ENCODE assay signal across 1 cellular context in genomic region chr14:97177635-97178034, GRCh38.
TF ChIP-seq lines count a peak whose summit lies in the region.

No MANE protein-coding gene starts in this region.

TF ChIP-seq in GM12878, 131 proteins besides CTCF, POLR2A, EP300 and RAD21 (continued from another document):
- TF ChIP-seq SKIL (IDR thresholded peaks at IDR 0.05; ENCODE audit: low read depth, poor library complexity, severe bottlenecking) (no peak), RUNX3 (IDR thresholded peaks at IDR 0.05; ENCODE audit: low read length) (peak; percentile 23; the same call in 1 of the 2 replicates), ETV6 (conservative IDR thresholded peaks at IDR 0.05 in 1 of 2, IDR thresholded peaks at IDR 0.05 in 1 of 2; ENCODE audit: borderline replicate concordance in 1 of 2, low read depth in 1 of 2) (peak in 1 of 2 experiments; percentile 89; a peak in 2 of 4 replicates)
